34 cellular contexts compared by ENCODE assay signal in the genomic region with DNA sequence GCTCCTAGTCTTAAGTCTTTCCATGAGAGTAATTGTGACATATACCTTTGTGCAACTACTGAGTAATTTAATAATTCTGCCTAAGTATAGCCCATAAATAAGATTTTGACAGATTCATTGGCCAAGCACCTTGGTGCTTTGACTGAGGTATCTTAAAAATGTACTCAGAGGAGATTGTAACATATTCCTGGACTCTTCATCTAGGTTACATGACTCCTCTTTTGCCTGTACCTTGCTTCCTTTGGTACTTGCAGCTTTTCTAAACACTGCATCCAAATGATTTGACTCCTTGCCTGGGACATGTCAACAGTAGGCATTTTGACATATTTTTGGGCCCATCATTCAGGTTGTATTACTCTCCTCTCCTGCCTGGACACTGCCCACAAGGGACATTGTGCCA.
"Had no signal": no experiment of that assay in that cellular context is flagged by ENCODE, and none has a peak within 500 bp of the region (broad histone marks: within the 10 kb centered on the region; RNA-seq: fewer than 3 reads in every experiment).

No MANE protein-coding gene starts in this region.

- H3K27ac ChIP-seq: KMS-11 had no signal

- H3K9me3 ChIP-seq: MG63 had no signal

- H3K36me3 ChIP-seq: MG63 had no signal

- H3K27me3 ChIP-seq: MG63 had no signal

- H3K4me3 ChIP-seq: MG63 had no signal

- DNase-seq: Karpas-422, Kasumi-1, MG63, MM.1S, MV-4-11, NCI-H1048, NCI-H1092, NCI-H1092 treated with DMSO at 0.1 percent for 48 hours, NCI-H1105, NCI-H1105 treated with DMSO at 0.1 percent for 48 hours, NCI-H1417, NCI-H1417 treated with DMSO at 0.1 percent for 48 hours, NCI-H1436, NCI-H1436 treated with DMSO at 0.1 percent for 48 hours, NCI-H146, NCI-H1694, NCI-H1694 treated with DMSO at 0.1 percent for 48 hours, NCI-H187, NCI-H187 treated with DMSO at 0.1 percent for 48 hours, NCI-H1930, NCI-H2029, NCI-H2029 treated with DMSO at 0.1 percent for 48 hours, NCI-H2081, NCI-H2081 treated with DMSO at 0.1 percent for 48 hours, NCI-H2107, NCI-H2171, NCI-H2171 treated with DMSO at 0.1 percent for 48 hours, NCI-H2227 treated with DMSO at 0.1 percent for 48 hours, NCI-H226, NCI-H345, NCI-H446, NCI-H446 treated with DMSO at 0.1 percent for 48 hours, NCI-H510A had no signal
